In genomic region chr15:43977072-43977884, GRCh38 we compare ENCODE assay signal across 1 cellular context.
TF ChIP-seq lines count a peak whose summit lies in the region.

No MANE protein-coding gene starts in this region.

TF ChIP-seq in GM12878, 131 proteins besides CTCF, POLR2A, EP300 and RAD21 (continued from another document and continues in another):
- TF ChIP-seq MYB (IDR thresholded peaks at IDR 0.05; ENCODE audit: borderline replicate concordance, low read depth, low read length) (no peak), ZSCAN29 (IDR thresholded peaks at IDR 0.05) (no peak), BHLHE40 (IDR thresholded peaks at IDR 0.05; ENCODE audit: borderline replicate concordance in 1 of 2, low read depth in 2 of 2, low read length in 1 of 2) (0 out of 4 replicates have a peak, but pooled peaks of 1 of the 2 experiments have one; percentile 7), NR2C2 (IDR thresholded peaks at IDR 0.05; ENCODE audit: borderline replicate concordance, control insufficient read depth, insufficient read length, low read depth) (no peak), POLR2AphosphoS2 (IDR thresholded peaks at IDR 0.05; ENCODE audit: low read depth, low read length) (no peak), HCFC1 (IDR thresholded peaks at IDR 0.05; ENCODE audit: low read length) (no peak), MLLT1 (IDR thresholded peaks at IDR 0.05) (peak; percentile 75), ETV6 (conservative IDR thresholded peaks at IDR 0.05 in 1 of 2, IDR thresholded peaks at IDR 0.05 in 1 of 2; ENCODE audit: borderline replicate concordance in 1 of 2, low read depth in 1 of 2) (peak in 1 of 2 experiments; percentile 89; a peak in 2 of 4 replicates), PKNOX1 (IDR thresholded peaks at IDR 0.05) (no peak), BCLAF1 (IDR thresholded peaks at IDR 0.05) (no peak), PAX5 (IDR thresholded peaks at IDR 0.05; ENCODE audit: borderline replicate concordance, low read depth, low read length) (peak; percentile 72; the same call in 1 of the 2 replicates), ATF3 (IDR thresholded peaks at IDR 0.05; ENCODE audit: borderline replicate concordance, extremely low read depth, low read depth, low read length) (no peak), ESRRA (IDR thresholded peaks at IDR 0.05; ENCODE audit: low read length) (no peak), TARDBP (IDR thresholded peaks at IDR 0.05; ENCODE audit: borderline replicate concordance) (no peak), SPI1 (IDR thresholded peaks at IDR 0.05; ENCODE audit: borderline replicate concordance, insufficient read depth, low read depth, low read length) (peak; percentile 52; the same call in 1 of the 2 replicates), ASH2L (IDR thresholded peaks at IDR 0.05; ENCODE audit: borderline replicate concordance, low read depth) (no peak), NFXL1 (IDR thresholded peaks at IDR 0.05; ENCODE audit: borderline replicate concordance) (no peak), ATF7 (IDR thresholded peaks at IDR 0.05; ENCODE audit: low read depth) (peak; percentile 71), SUZ12 (IDR thresholded peaks at IDR 0.05; ENCODE audit: unreplicated experiment) (no peak), KLF5 (IDR thresholded peaks at IDR 0.05; ENCODE audit: partially characterized antibody) (no peak), CEBPZ (IDR thresholded peaks at IDR 0.05; ENCODE audit: low read depth, low read length) (no peak), CHD1 (IDR thresholded peaks at IDR 0.05; ENCODE audit: low read depth, low read length) (no peak), SMAD1 (IDR thresholded peaks at IDR 0.05; ENCODE audit: low read depth, partially characterized antibody) (no peak), MXI1 (IDR thresholded peaks at IDR 0.05; ENCODE audit: low read depth, low read length) (no peak), HSF1 (IDR thresholded peaks at IDR 0.05; ENCODE audit: low read depth, low read length) (no peak), SRF (IDR thresholded peaks at IDR 0.05; ENCODE audit: low read depth in 2 of 2, low read length in 2 of 2) (no peak), NR2F1 (conservative IDR thresholded peaks at IDR 0.05) (peak; percentile 91), EED (IDR thresholded peaks at IDR 0.05; ENCODE audit: low read depth) (peak; percentile 78), TAF1 (IDR thresholded peaks at IDR 0.05; ENCODE audit: borderline replicate concordance, low read depth, low read length) (no peak), REST (IDR thresholded peaks at IDR 0.05; ENCODE audit: low read depth, low read length) (no peak), PAX8 (IDR thresholded peaks at IDR 0.05) (no peak), STAT3 (IDR thresholded peaks at IDR 0.05; ENCODE audit: low read depth, low read length) (no peak), SREBF2 (IDR thresholded peaks at IDR 0.05; ENCODE audit: low read length) (no peak), IRF3 (IDR thresholded peaks at IDR 0.05) (no peak), ZBTB40 (IDR thresholded peaks at IDR 0.05; ENCODE audit: borderline replicate concordance) (no peak)
